ENCODE assay signal across 8 cellular contexts in the genomic region with DNA sequence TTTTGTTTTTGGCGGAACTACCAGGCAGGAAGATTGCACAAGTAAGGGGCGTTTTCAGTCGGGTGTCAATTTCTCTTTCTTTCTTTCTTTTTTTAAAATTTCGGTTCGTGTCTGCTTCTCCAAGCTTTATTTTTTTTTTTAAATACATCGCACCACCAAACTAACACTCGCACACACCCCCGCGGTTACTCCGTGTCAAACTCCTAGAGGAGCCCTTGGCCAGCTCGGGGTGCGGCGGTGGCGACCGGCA. TPM values are rescaled to one million over a fixed set of nuclear protein-coding genes. Genes with fewer than 3 reads are reported as not detected.
A peak's percentile ranks its signal among the peaks of the same experiment; 100 is the strongest.
DNase-seq lines count a peak whose midpoint lies in the region; ATAC-seq and TF ChIP-seq lines count a peak whose summit lies in the region.

No MANE protein-coding gene starts in this region.

- H3K36me3 Mint-ChIP-seq in type B pancreatic cell: peaks cover 7% of the 10 kb centered on the region

- peak overlapping the region; percentile 98 for H3K4me3 Mint-ChIP-seq in type B pancreatic cell

- TF ChIP-seq CTCF in adrenal gland (IDR thresholded peaks at IDR 0.05): no peak
- no peak for TF ChIP-seq CTCF in right lobe of liver (IDR thresholded peaks at IDR 0.05)
- TF ChIP-seq CTCF in type B pancreatic cell (conservative IDR thresholded peaks at IDR 0.05): no peak

- H3K36me3 ChIP-seq in adrenal gland (replicated peaks in 1 of 2) (no peaks in the 10 kb centered on the region), right lobe of liver (no peaks in the 10 kb centered on the region)

- peak overlapping the region; percentile 70 for H3K27ac Mint-ChIP-seq in type B pancreatic cell

- TF ChIP-seq POLR2A in adrenal gland (IDR thresholded peaks at IDR 0.05) (no peak), right lobe of liver (IDR thresholded peaks at IDR 0.05) (no peak)

- ATAC-seq in GM19372 (IDR thresholded peaks at IDR 0.05; ENCODE audit: low read depth, unreplicated experiment) (peak; percentile 17), HG03139 (IDR thresholded peaks at IDR 0.05; ENCODE audit: unreplicated experiment) (peak; percentile 10), right lobe of liver (peak in 1 of 4 donors; percentile 35)

- peaks cover 6 to 24% of the 10 kb centered on the region in 2 donors for H3K4me1 ChIP-seq in adrenal gland (replicated peaks in 1 of 2)
- H3K4me1 ChIP-seq in right lobe of liver: peaks cover 0 to 17% (median 5%) of the 10 kb centered on the region in 4 donors

- H3K27me3 Mint-ChIP-seq in type B pancreatic cell: no peaks in the 10 kb centered on the region

- H3K4me3 ChIP-seq in adrenal gland (peak overlapping the region; percentile 52 to 95 (median 90)), right lobe of liver (peak overlapping the region; percentile 80 to 94 (median 89))

- H3K9me3 ChIP-seq in adrenal gland (replicated peaks in 1 of 3) (no peaks in the 10 kb centered on the region), right lobe of liver (no peaks in the 10 kb centered on the region)

- DNase-seq in adrenal gland: peak in 1 of 7 donors; percentile 38
- DNase-seq in right lobe of liver: no peak
- no peak for DNase-seq in type B pancreatic cell (ENCODE audit: extremely low spot score, unreplicated experiment)
- DNase-seq in DMS153 (lab: John Stamatoyannopoulos, UW): no peak
- no peak for DNase-seq in mesenteric fat pad (ENCODE audit: low spot score)
- DNase-seq in ecto neural progenitor cell (ENCODE audit: low spot score): no peak

- intact Hi-C loops in adrenal gland (cut with DNase I) (loop anchor here in 1 of 2 donors (5.0 kb wide), 1 partner anchor 68 kb away; no protein-coding TSS in a partner anchor), right lobe of liver (cut with DNase I) (no loop called here)

- WGBS in adrenal gland, 4 donors: 0 to 1% (median 0%) methylated on average over 15 of the region's 15 CpGs
- 1% methylated on average over 11 of the region's 15 CpGs for WGBS in right lobe of liver (ENCODE audit: insufficient coverage, low coverage, low lambda C conversion rate, missing lambda C conversion rate)

- H3K27me3 ChIP-seq in adrenal gland (no peaks in the 10 kb centered on the region), right lobe of liver (no peaks in the 10 kb centered on the region)

- H3K27ac ChIP-seq in adrenal gland (peak overlapping the region; percentile 73 to 97 (median 97)), right lobe of liver (peak overlapping the region; percentile 92 to 96 (median 96))

- no peaks in the 10 kb centered on the region for H3K9me3 Mint-ChIP-seq in type B pancreatic cell

- H3K4me1 Mint-ChIP-seq in type B pancreatic cell (ENCODE audit: unreplicated experiment): peaks cover 8% of the 10 kb centered on the region

RNA-seq across cellular contexts. Expression of gene UTRN, which starts 0.3 kb away (rescaled TPM):
- total RNA-seq in adrenal gland (100 to 1,000 TPM in 6 of 8 donors, 10 to 100 TPM in 2; 79.6 to 194 (median 125) TPM), right lobe of liver (10 to 100 TPM; 27.7 to 66.5 (median 40.8) TPM), type B pancreatic cell (ENCODE audit: low replicate concordance) (75.1 and 77.7 TPM in 2 replicates), mesenteric fat pad (193 TPM)
- 10 to 100 TPM in 2 of 3 donors, 1 to 10 TPM in 1; 7.6 to 23.0 (median 19.5) TPM for polyA plus RNA-seq in adrenal gland
